8 cellular contexts compared by ENCODE assay signal in genomic region chr14:24114536-24115450, GRCh38.
A peak's percentile ranks its signal among the peaks of the same experiment; 100 is the strongest.
DNase-seq lines count a peak whose midpoint lies in the region; ATAC-seq and TF ChIP-seq lines count a peak whose summit lies in the region.

TSS of gene DCAF11 (plus strand) at chr14:24114777. CDS start at chr14:24115595, 818 bp downstream.
TSS of gene NRL (minus strand) at chr14:24114949. CDS start at chr14:24082848, 32,101 bp downstream.

- DNase-seq in AG20443 (ENCODE audit: low spot score) (peak; percentile 98), NCI-H446 treated with DMSO at 0.1 percent for 48 hours (lab: John Stamatoyannopoulos, UW) (peak; percentile 100), cerebellar nuclear complex (lab: John Stamatoyannopoulos, UW) (peak; percentile 95 to 98), islet precursor cell (peak; percentile 99)
- peak; percentile 97 for DNase-seq in activated CD4-positive, CD25-positive, alpha-beta regulatory T cell treated with anti-CD3 and anti-CD28 coated beads, Interleukin-2, amount 50 U/mL, for 72 hours
- DNase-seq in stimulated activated CD4-positive, alpha-beta T cell treated with anti-CD3 and anti-CD28 coated beads, Interleukin-12 subunit alpha, Interleukin-12 subunit beta, amount 100 ng/mL, for 4 hours = peak; percentile 95

- peak; percentile 89 for ATAC-seq in HG03378 (IDR thresholded peaks at IDR 0.05; ENCODE audit: unreplicated experiment)

- TF ChIP-seq POLR2A in GM19099 (IDR thresholded peaks at IDR 0.05; ENCODE audit: extremely low read depth, insufficient read length, low read depth) = peak; percentile 53

Comparison
In these comparisons a context has a peak if more than half of its experiments do, and no peak if none do; other contexts are left out.
1. Peak in every context shown above with its lines: DNase-seq and ATAC-seq.